14 cellular contexts compared by ENCODE assay signal in genomic region chr20:31594002-31594557, GRCh38. TPM values are rescaled to one million over a fixed set of nuclear protein-coding genes. Genes with fewer than 3 reads are reported as not detected.
DNase-seq lines count a peak whose midpoint lies in the region; ATAC-seq and TF ChIP-seq lines count a peak whose summit lies in the region.
"Had no signal": no experiment of that assay in that cellular context is flagged by ENCODE, and none has a peak within 500 bp of the region (broad histone marks: within the 10 kb centered on the region; RNA-seq: fewer than 3 reads in every experiment).

No MANE protein-coding gene starts in this region.

- H3K27ac ChIP-seq in cardiac muscle cell (peak overlapping the region; percentile 95), duodenal mucosa (ENCODE audit: low read depth, low read length) (peak overlapping the region; percentile 93), mesodermal cell (ENCODE audit: low read depth, low read length, severe bottlenecking) (peak overlapping the region; percentile 93), upper lobe of left lung (peak overlapping the region; percentile 77 to 94 (median 82))

- H3K4me3 ChIP-seq in cardiac muscle cell (no peak overlapping the region), duodenal mucosa (ENCODE audit: low read depth in 1 of 2, low read length in 2 of 2) (peak overlapping the region; percentile 45 to 52), mesodermal cell (ENCODE audit: extremely low read depth, insufficient read depth, low read length, poor library complexity, severe bottlenecking) (no peak overlapping the region), upper lobe of left lung (no peak overlapping the region)

- no peak for DNase-seq in cardiac muscle cell (ENCODE audit: low read depth in 1 of 2, low spot score in 1 of 2)
- no peak for DNase-seq in left ventricle myocardium superior
- no peak for DNase-seq in upper lobe of left lung
- no peak for DNase-seq in T-helper 9 cell
- no peak for DNase-seq in GM13976 (ENCODE audit: low spot score)
- no peak for DNase-seq in NCI-H2227 treated with DMSO at 0.1 percent for 48 hours (lab: John Stamatoyannopoulos, UW)
- DNase-seq: activated CD4-positive, CD25-positive, alpha-beta regulatory T cell treated with anti-CD3 and anti-CD28 coated beads, Interleukin-2, amount 50 U/mL, for 72 hours; activated naive CD8-positive, alpha-beta T cell treated with anti-CD3 and anti-CD28 coated beads, Interleukin-2, amount 10 ng/mL, durations not matched to agents 7 days and 5 days; DMS 273 treated with DMSO at 0.1 percent for 48 hours; MM.1S; retina; stimulated activated naive CD8-positive, alpha-beta T cell treated with anti-CD3 and anti-CD28 coated beads, Interleukin-15, Interleukin-2, amounts not matched to agents 100 U/mL and 50 U/mL, for 24 hours had no signal

- H3K9me3 ChIP-seq in cardiac muscle cell (ENCODE audit: low read depth), result no peaks in the 10 kb centered on the region
- no peaks in the 10 kb centered on the region for H3K9me3 ChIP-seq in duodenal mucosa (ENCODE audit: control insufficient read depth in 1 of 2, low read length in 2 of 2)
- no peaks in the 10 kb centered on the region for H3K9me3 ChIP-seq in mesodermal cell (ENCODE audit: control insufficient read depth, low read length)
- no peaks in the 10 kb centered on the region for H3K9me3 ChIP-seq in upper lobe of left lung

- TF ChIP-seq CTCF in cardiac muscle cell (IDR thresholded peaks at IDR 0.05; ENCODE audit: low read depth, low read length) (no peak), upper lobe of left lung (IDR thresholded peaks at IDR 0.05) (no peak), GM13976 (IDR thresholded peaks at IDR 0.05; ENCODE audit: borderline replicate concordance, control extremely low read depth, extremely low read depth, insufficient read depth, missing control alignments) (no peak)

- H3K4me1 ChIP-seq in cardiac muscle cell (ENCODE audit: low read depth), result peaks cover 17% of the 10 kb centered on the region
- peaks cover 27 to 34% of the 10 kb centered on the region in 2 donors for H3K4me1 ChIP-seq in duodenal mucosa (ENCODE audit: control insufficient read depth in 1 of 2, insufficient read depth in 2 of 2, low read length in 2 of 2)
- peaks cover 17% of the 10 kb centered on the region for H3K4me1 ChIP-seq in mesodermal cell (ENCODE audit: control insufficient read depth, insufficient read depth, low read length, poor library complexity, severe bottlenecking)
- H3K4me1 ChIP-seq in upper lobe of left lung, result peaks cover 33 to 52% (median 38%) of the 10 kb centered on the region in 4 donors

- peak overlapping the region; percentile 16 to 45 for H3K9ac ChIP-seq in duodenal mucosa (ENCODE audit: low read depth in 1 of 2, low read length in 2 of 2)

- WGBS in mesodermal cell (ENCODE audit: insufficient coverage in 2 of 2), 2 experiments, result 94 to 97% methylated on average over 9 to 11 of the region's 13 CpGs
- WGBS in upper lobe of left lung, 2 donors, result 93 to 94% methylated on average over 13 of the region's 13 CpGs

- no peaks in the 10 kb centered on the region for H3K27me3 ChIP-seq in cardiac muscle cell
- no peaks in the 10 kb centered on the region for H3K27me3 ChIP-seq in duodenal mucosa (ENCODE audit: control insufficient read depth in 1 of 2, insufficient read depth in 2 of 2, low read length in 2 of 2)
- H3K27me3 ChIP-seq in upper lobe of left lung, result no peaks in the 10 kb centered on the region

- H3K36me3 ChIP-seq in cardiac muscle cell (no peaks in the 10 kb centered on the region), duodenal mucosa (ENCODE audit: control insufficient read depth in 1 of 2, insufficient read depth in 2 of 2, low read length in 2 of 2) (no peaks in the 10 kb centered on the region), mesodermal cell (ENCODE audit: control insufficient read depth, insufficient read depth, low read length) (no peaks in the 10 kb centered on the region), upper lobe of left lung (no peaks in the 10 kb centered on the region)

- no peak for TF ChIP-seq EP300 in upper lobe of left lung (IDR thresholded peaks at IDR 0.05)

- ATAC-seq in left ventricle myocardium superior (no peak), upper lobe of left lung (ENCODE audit: low FRiP score in 2 of 2) (no peak)

- TF ChIP-seq POLR2A in upper lobe of left lung (IDR thresholded peaks at IDR 0.05), result no peak

- in situ Hi-C loops in GM13976 (cut with MboI; ENCODE audit: low sequenced_read_pairs, unreplicated experiment), result no loop called here

- intact Hi-C loops in left ventricle myocardium superior (cut with micrococcal nuclease), result no loop called here

RNA-seq across cellular contexts. Expression of gene ID1, which starts 11.0 kb away (rescaled TPM):
- total RNA-seq in cardiac muscle cell (596 and 766 TPM in 2 replicates), left ventricle myocardium superior (99.2 TPM), upper lobe of left lung (100 to 1,000 TPM; 226 to 911 (median 570) TPM)
- 152 and 223 TPM in 2 replicates for polyA plus RNA-seq in cardiac muscle cell
- 455 TPM for polyA plus RNA-seq in mesodermal cell (2013, experiment 1 of 2)
- 320 TPM for polyA plus RNA-seq in mesodermal cell (2013, experiment 2 of 2)

RNA-seq across cellular contexts. Expression of gene COX4I2, which starts 43.6 kb away (rescaled TPM):
- total RNA-seq in cardiac muscle cell, result not detected in 2 replicates
- 0.81 and 0.97 TPM in 2 replicates for polyA plus RNA-seq in cardiac muscle cell
- total RNA-seq in left ventricle myocardium superior, result 10.1 TPM
- not detected for polyA plus RNA-seq in mesodermal cell (2013, experiment 1 of 2)
- polyA plus RNA-seq in mesodermal cell (2013, experiment 2 of 2), result not detected
- total RNA-seq in upper lobe of left lung, result 10 to 100 TPM in 4 of 6 donors, 1 to 10 TPM in 2; 1.9 to 24.3 (median 13.5) TPM
- total RNA-seq: activated naive CD8-positive, alpha-beta T cell treated with anti-CD3 and anti-CD28 coated beads, Interleukin-2, amount 10 ng/mL, durations not matched to agents 7 days and 5 days had no signal

Comparison
In these comparisons a context has a peak if more than half of its experiments do, and no peak if none do; other contexts are left out.
1. H3K4me3 ChIP-seq: peak in duodenal mucosa (2 of 2); none in cardiac muscle cell (single experiment), mesodermal cell (single experiment) and upper lobe of left lung (0 of 4).
2. Peak in every context shown above with its lines, with median percentiles within 50 percentile points of each other: H3K27ac ChIP-seq.